16 cellular contexts compared by ENCODE assay signal in the genomic region with DNA sequence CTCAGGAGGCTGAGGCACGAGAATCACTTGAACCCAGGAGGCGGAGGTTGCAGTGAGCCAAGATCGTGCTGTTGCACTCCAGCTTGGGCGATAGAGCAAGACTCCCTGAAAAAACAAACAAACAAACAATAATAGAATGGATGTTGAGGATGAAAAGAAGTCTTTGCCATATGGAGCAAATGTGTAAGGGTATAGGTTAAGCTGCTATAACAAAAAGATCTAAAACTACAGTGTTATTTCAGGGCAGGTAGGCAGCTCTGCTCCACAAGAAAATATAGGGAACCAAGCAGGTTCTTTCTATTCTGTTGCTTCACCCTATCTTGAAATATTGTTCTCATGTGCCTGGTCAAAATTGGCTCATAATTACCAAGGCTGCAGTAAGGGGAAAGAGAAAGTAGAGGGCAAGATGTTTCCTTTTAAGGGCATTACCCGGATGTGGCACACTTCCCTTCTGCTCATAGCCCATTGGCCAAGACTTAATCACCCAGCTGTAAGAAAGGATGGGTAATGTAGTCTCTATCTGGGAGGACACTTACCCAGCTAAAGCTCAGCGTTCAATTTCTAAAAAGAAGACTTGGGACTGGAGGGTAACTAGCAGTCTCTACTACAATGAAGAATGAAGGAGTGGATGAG. TPM values are rescaled to one million over a fixed set of nuclear protein-coding genes. Genes with fewer than 3 reads are reported as not detected.
DNase-seq lines count a peak whose midpoint lies in the region; ATAC-seq, FAIRE-seq and TF ChIP-seq lines count a peak whose summit lies in the region.
"Had no signal": no experiment of that assay in that cellular context is flagged by ENCODE, and none has a peak within 500 bp of the region (broad histone marks: within the 10 kb centered on the region; RNA-seq: fewer than 3 reads in every experiment).

No MANE protein-coding gene starts in this region.

- no peaks in the 10 kb centered on the region for H3K36me3 ChIP-seq in Loucy (ENCODE audit: insufficient read depth, low read length)
- H3K36me3 ChIP-seq: breast epithelium had no signal

- no peaks in the 10 kb centered on the region for H3F3A ChIP-seq in Loucy (ENCODE audit: low read depth)

- H3K9me2 ChIP-seq in Loucy (replicated peaks; ENCODE audit: low read depth, low read length) = no peaks in the 10 kb centered on the region

- no peak for TF ChIP-seq CTCF in Loucy (conservative IDR thresholded peaks at IDR 0.05; ENCODE audit: low read length)

- peak overlapping the region; percentile 26 for H3K4me3 ChIP-seq in Loucy (ENCODE audit: low read length, poor library complexity, severe bottlenecking)
- H3K4me3 ChIP-seq: breast epithelium, PC-9, psoas muscle had no signal

- peak overlapping the region; percentile 13 for H3K4me2 ChIP-seq in Loucy (ENCODE audit: low read depth, low read length, poor library complexity, severe bottlenecking)
- H3K4me2 ChIP-seq: PC-9 had no signal

- H3K27ac Mint-ChIP-seq in naive B cell (peak overlapping the region in 1 of 6 donors; percentile 42), T-cell (no peak overlapping the region)
- H3K27ac Mint-ChIP-seq: activated naive CD4-positive, alpha-beta T cell treated with anti-CD3 and anti-CD28 coated beads, Interleukin-2, amount 50 U/mL, for 72 hours had no signal

- no peaks in the 10 kb centered on the region for H3K4me1 ChIP-seq in Loucy (ENCODE audit: insufficient read depth, low read length, poor library complexity, severe bottlenecking)
- H3K4me1 ChIP-seq: breast epithelium, psoas muscle had no signal

- FAIRE-seq in GM18507 (lab: Jason Lieb, UNC) (peak; percentile 48), RCC 7860 (lab: Jason Lieb, UNC) (no peak)

- no peak overlapping the region for H3K9ac ChIP-seq in Loucy (ENCODE audit: low read depth, low read length, poor library complexity, severe bottlenecking)

- H4K20me1 ChIP-seq in Loucy (ENCODE audit: insufficient read depth, low read length, poor library complexity, severe bottlenecking) = no peaks in the 10 kb centered on the region

- H3K9me3 Mint-ChIP-seq in naive B cell (peaks cover 0 to 17% (median 5%) of the 10 kb centered on the region in 7 donors), T-cell (peaks cover 0 to 4% (median 0%) of the 10 kb centered on the region in 3 donors)
- H3K9me3 Mint-ChIP-seq: activated naive CD4-positive, alpha-beta T cell treated with anti-CD3 and anti-CD28 coated beads, Interleukin-2, amount 50 U/mL, for 72 hours had no signal

- DNase-seq in GM18507 (ENCODE audit: extremely low spot score, insufficient read length, low read depth) (no peak), SIG-M5 (lab: John Stamatoyannopoulos, UW) (peak; percentile 61), naive B cell (no peak), RCC 7860 (ENCODE audit: low spot score) (no peak), NCI-H1092 treated with DMSO at 0.1 percent for 48 hours (lab: John Stamatoyannopoulos, UW) (no peak), T-cell (no peak)
- DNase-seq: GDM1, NCI-H1417 treated with DMSO at 0.1 percent for 48 hours, NCI-H345, PC-9, psoas muscle, T-helper 1 cell had no signal

- H3K27me3 ChIP-seq in Loucy (ENCODE audit: insufficient read depth, low read length, poor library complexity, severe bottlenecking) = no peaks in the 10 kb centered on the region

- CTCF ChIA-PET in T-cell (lab: Charles Lee) = interaction anchor here in 1 of 2 donors (0.6 kb wide), 1 partner anchor 535 kb away, joined by 4 read pairs; no protein-coding TSS in a partner anchor

- ATAC-seq in naive B cell (ENCODE audit: low read depth in 2 of 2) (peak; percentile 40 to 42), T-cell (replicated peaks in 1 of 4) (no peak)
- ATAC-seq: left lobe of liver, psoas muscle had no signal

- POLR2A ChIA-PET in T-cell (lab: Charles Lee) = interaction anchor here in 1 of 2 donors (0.7 kb wide), 1 partner anchor 83 kb away, joined by 3 read pairs; no protein-coding TSS in a partner anchor

- H3K27me3 Mint-ChIP-seq in naive B cell (peaks cover 25 to 48% (median 47%) of the 10 kb centered on the region in 3 donors), T-cell (peaks cover 24 to 35% of the 10 kb centered on the region in 2 donors)

- no peaks in the 10 kb centered on the region for H3K79me2 ChIP-seq in Loucy (ENCODE audit: insufficient read depth, low read length)

- H3K4me3 Mint-ChIP-seq in naive B cell (peak overlapping the region in 1 of 8 donors; percentile 0), T-cell (no peak overlapping the region)

- no peaks in the 10 kb centered on the region for H3K9me3 ChIP-seq in Loucy (ENCODE audit: insufficient read depth, low read depth, low read length)
- H3K9me3 ChIP-seq: psoas muscle had no signal

- H2AFZ ChIP-seq in Loucy (ENCODE audit: low read length) = peak overlapping the region; percentile 74
- H2AFZ ChIP-seq: PC-9 had no signal

- peaks cover 0 to 13% of the 10 kb centered on the region in 2 donors for H3K36me3 Mint-ChIP-seq in naive B cell
- no peaks in the 10 kb centered on the region for H3K36me3 Mint-ChIP-seq in T-cell

- H3K4me1 Mint-ChIP-seq in naive B cell (peaks cover 0 to 9% (median 4%) of the 10 kb centered on the region in 3 donors), T-cell (no peaks in the 10 kb centered on the region)

RNA-seq across cellular contexts. Expression of a gene that starts 23.5 kb away (rescaled TPM):
- under 1 TPM in 2 of 6 donors, not detected in 4; 0.27 to 0.68 TPM for polyA plus RNA-seq in naive B cell (ENCODE audit: low read depth in 6 of 6)
- total RNA-seq in T-cell = 1 to 10 TPM in 1 of 5 donors, under 1 TPM in 3, not detected in 1; 0.19 to 2.3 (median 0.44) TPM

RNA-seq across cellular contexts. Expression of a gene that starts 26.0 kb away (rescaled TPM):
- polyA plus RNA-seq in naive B cell (ENCODE audit: low read depth in 6 of 6) = not detected
- total RNA-seq in T-cell = not detected
- total RNA-seq: activated naive CD4-positive, alpha-beta T cell treated with anti-CD3 and anti-CD28 coated beads, Interleukin-2, amount 50 U/mL, for 72 hours; breast epithelium; left lobe of liver; psoas muscle had no signal
- polyA plus RNA-seq: psoas muscle had no signal

RNA-seq across cellular contexts. Expression of a gene that starts 42.0 kb away (rescaled TPM):
- polyA plus RNA-seq in naive B cell (ENCODE audit: low read depth in 6 of 6) = not detected
- under 1 TPM in 2 of 5 donors, not detected in 3; 0.18 to 0.26 TPM for total RNA-seq in T-cell
- total RNA-seq: activated naive CD4-positive, alpha-beta T cell treated with anti-CD3 and anti-CD28 coated beads, Interleukin-2, amount 50 U/mL, for 72 hours; PC-9 had no signal

Comparison
In these comparisons a context has a peak if more than half of its experiments do, and no peak if none do; other contexts are left out.
1. ATAC-seq: peak in naive B cell (2 of 2); none in T-cell (0 of 4).